ENCODE assay signal across 8 cellular contexts in the genomic region with DNA sequence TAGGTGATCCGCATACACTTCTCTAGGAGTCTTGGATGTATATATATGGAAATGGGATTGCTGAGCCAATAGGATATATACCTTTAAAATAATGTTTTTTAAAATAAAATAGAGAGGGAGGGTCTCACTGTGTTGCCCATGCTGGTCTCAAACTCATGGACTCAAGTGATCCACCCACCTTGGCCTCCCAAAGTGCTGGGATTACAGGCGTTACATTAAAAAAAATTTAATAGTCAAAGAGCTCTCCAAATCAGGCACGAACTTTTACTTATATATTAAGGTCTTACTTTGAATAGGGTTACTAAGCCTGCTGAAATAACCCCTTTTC.
DNase-seq lines count a peak whose midpoint lies in the region; ATAC-seq and TF ChIP-seq lines count a peak whose summit lies in the region.

No MANE protein-coding gene starts in this region.

- H3K27me3 Mint-ChIP-seq in stimulated activated naive CD8-positive, alpha-beta T cell treated with anti-CD3 and anti-CD28 coated beads, Interleukin-15, Interleukin-2, amounts not matched to agents 100 ng/mL and 50 ng/mL, for 24 hours, result no peaks in the 10 kb centered on the region
- H3K27me3 Mint-ChIP-seq in brain (no peaks in the 10 kb centered on the region), mesothelial cell of epicardium (ENCODE audit: low read depth) (no peaks in the 10 kb centered on the region)

- H3K4me1 Mint-ChIP-seq in stimulated activated naive CD8-positive, alpha-beta T cell treated with anti-CD3 and anti-CD28 coated beads, Interleukin-15, Interleukin-2, amounts not matched to agents 100 ng/mL and 50 ng/mL, for 24 hours (ENCODE audit: low read depth), result peaks cover 13% of the 10 kb centered on the region
- H3K4me1 Mint-ChIP-seq in brain (peaks cover 29% of the 10 kb centered on the region), mesothelial cell of epicardium (peaks cover 10% of the 10 kb centered on the region)

- no peaks in the 10 kb centered on the region for H3K36me3 Mint-ChIP-seq in stimulated activated naive CD8-positive, alpha-beta T cell treated with anti-CD3 and anti-CD28 coated beads, Interleukin-15, Interleukin-2, amounts not matched to agents 100 ng/mL and 50 ng/mL, for 24 hours (ENCODE audit: low read depth)
- H3K36me3 Mint-ChIP-seq in brain, result no peaks in the 10 kb centered on the region
- H3K36me3 Mint-ChIP-seq in mesothelial cell of epicardium, result peaks cover 4% of the 10 kb centered on the region

- TF ChIP-seq CTCF in brain (conservative IDR thresholded peaks at IDR 0.05) (no peak), mesothelial cell of epicardium (IDR thresholded peaks at IDR 0.05; ENCODE audit: unreplicated experiment) (no peak)

- no peak for ATAC-seq in stimulated activated naive CD8-positive, alpha-beta T cell treated with anti-CD3 and anti-CD28 coated beads, Interleukin-15, Interleukin-2, amounts not matched to agents 100 U/mL and 50 U/mL, for 24 hours
- ATAC-seq in HG03378 (IDR thresholded peaks at IDR 0.05; ENCODE audit: unreplicated experiment) (no peak), HG02973 (IDR thresholded peaks at IDR 0.05; ENCODE audit: unreplicated experiment) (no peak)

- peak overlapping the region; percentile 87 for H3K4me3 Mint-ChIP-seq in stimulated activated naive CD8-positive, alpha-beta T cell treated with anti-CD3 and anti-CD28 coated beads, Interleukin-15, Interleukin-2, amounts not matched to agents 100 ng/mL and 50 ng/mL, for 24 hours
- H3K4me3 Mint-ChIP-seq in brain (peak overlapping the region; percentile 89 to 98 (median 93)), mesothelial cell of epicardium (peak overlapping the region; percentile 89)

- H3K9me3 Mint-ChIP-seq in stimulated activated naive CD8-positive, alpha-beta T cell treated with anti-CD3 and anti-CD28 coated beads, Interleukin-15, Interleukin-2, amounts not matched to agents 100 ng/mL and 50 ng/mL, for 24 hours, result peaks cover 5% of the 10 kb centered on the region
- H3K9me3 Mint-ChIP-seq in brain (peaks cover 11 to 31% (median 12%) of the 10 kb centered on the region in 5 experiments), mesothelial cell of epicardium (peaks cover 37% of the 10 kb centered on the region)

- peak overlapping the region; percentile 96 for H3K27ac Mint-ChIP-seq in stimulated activated naive CD8-positive, alpha-beta T cell treated with anti-CD3 and anti-CD28 coated beads, Interleukin-15, Interleukin-2, amounts not matched to agents 100 ng/mL and 50 ng/mL, for 24 hours
- H3K27ac Mint-ChIP-seq in brain (peak overlapping the region; percentile 99 to 100 (median 99)), mesothelial cell of epicardium (peak overlapping the region; percentile 100)

- no peak for DNase-seq in stimulated activated naive CD8-positive, alpha-beta T cell treated with anti-CD3 and anti-CD28 coated beads, Interleukin-15, Interleukin-2, amounts not matched to agents 100 U/mL and 50 U/mL, for 24 hours
- DNase-seq in mesothelial cell of epicardium (ENCODE audit: low spot score in 2 of 2, unreplicated experiment in 2 of 2), result no peak
- DNase-seq in T1000 (lab: John Stamatoyannopoulos, UW), result no peak
- no peak for DNase-seq in NCI-H2081 (lab: John Stamatoyannopoulos, UW)
